10 cellular contexts compared by ENCODE assay signal in genomic region chr1:25773441-25774125, GRCh38. TPM values are rescaled to one million over a fixed set of nuclear protein-coding genes. Genes with fewer than 3 reads are reported as not detected.
DNase-seq lines count a peak whose midpoint lies in the region; ATAC-seq, FAIRE-seq and TF ChIP-seq lines count a peak whose summit lies in the region.
"Had no signal": no experiment of that assay in that cellular context is flagged by ENCODE, and none has a peak within 500 bp of the region (broad histone marks: within the 10 kb centered on the region; RNA-seq: fewer than 3 reads in every experiment).

No MANE protein-coding gene starts in this region.

- DNase-seq in Calu3: peak; percentile 82
- DNase-seq in T1000 (lab: John Stamatoyannopoulos, UW): peak; percentile 5
- DNase-seq in left lung: peak in 1 of 2 donors; percentile 60
- no peak for DNase-seq in brain microvascular endothelial cell
- no peak for DNase-seq in NCI-H2107 treated with DMSO at 0.1 percent for 48 hours (lab: John Stamatoyannopoulos, UW; ENCODE audit: unreplicated experiment)
- no peak for DNase-seq in GM12891 (ENCODE audit: insufficient read length, low spot score)
- DNase-seq: dermis blood vessel endothelial cell, DMS153 had no signal

- intact Hi-C loops in Calu3 (cut with micrococcal nuclease; ENCODE audit: unreplicated experiment) (no loop called here), left lung (cut with DNase I) (no loop called here)

- BruUV-seq in Calu3 (replicated peaks; lab: Mats Ljungman, UMichigan): no TSS peak

- CTCF ChIA-PET in Calu3 (lab: Charles Lee): no interaction called here

- H3K4me3 Mint-ChIP-seq in Calu3 (ENCODE audit: low read depth, unreplicated experiment): peak overlapping the region; percentile 37

- peaks cover 0 to 8% of the 10 kb centered on the region in 2 donors for H3K36me3 ChIP-seq in left lung
- no peaks in the 10 kb centered on the region for H3K36me3 ChIP-seq in brain microvascular endothelial cell (replicated peaks)

- H3K27me3 ChIP-seq in left lung: no peaks in the 10 kb centered on the region
- no peaks in the 10 kb centered on the region for H3K27me3 ChIP-seq in brain microvascular endothelial cell (replicated peaks)

- ATAC-seq in left lung (peak; percentile 93), HG03108 (IDR thresholded peaks at IDR 0.05; ENCODE audit: unreplicated experiment) (no peak)

- H3K4me1 ChIP-seq in left lung: peaks cover 6 to 8% of the 10 kb centered on the region in 2 donors

- H3K4me3 ChIP-seq in left lung (no peak overlapping the region), brain microvascular endothelial cell (ENCODE audit: low read depth, low read length) (no peak overlapping the region)

- H3K36me3 Mint-ChIP-seq in Calu3 (ENCODE audit: insufficient read depth, unreplicated experiment): peaks cover 7% of the 10 kb centered on the region

- TF ChIP-seq POLR2A in GM12891 (IDR thresholded peaks at IDR 0.05; ENCODE audit: low read depth, low read length): no peak

- in situ Hi-C loops in brain microvascular endothelial cell (cut with HindIII; ENCODE audit: low pct_ligation_motif_present, low sequenced_read_pairs): no loop called here

- peaks cover 33% of the 10 kb centered on the region for H3K4me1 Mint-ChIP-seq in Calu3 (ENCODE audit: low read depth, unreplicated experiment)

- FAIRE-seq in GM12891 (lab: Jason Lieb, UNC): no peak

- H3K27ac Mint-ChIP-seq in Calu3 (ENCODE audit: unreplicated experiment): no peak overlapping the region

- no peaks in the 10 kb centered on the region for H3K9me3 ChIP-seq in left lung

- H3K27me3 Mint-ChIP-seq in Calu3 (ENCODE audit: unreplicated experiment): peaks cover 41% of the 10 kb centered on the region

- H3K9me3 Mint-ChIP-seq in Calu3 (ENCODE audit: low read depth, unreplicated experiment): no peaks in the 10 kb centered on the region

- H3K27ac ChIP-seq in 22Rv1 (peak overlapping the region; percentile 100), left lung (no peak overlapping the region), brain microvascular endothelial cell (no peak overlapping the region)

- TF ChIP-seq CTCF in 22Rv1 (IDR thresholded peaks at IDR 0.05) (no peak), Calu3 (IDR thresholded peaks at IDR 0.05; ENCODE audit: unreplicated experiment) (no peak), left lung (IDR thresholded peaks at IDR 0.05) (no peak), brain microvascular endothelial cell (IDR thresholded peaks at IDR 0.05; ENCODE audit: low read depth, low read length, missing control alignments) (no peak)

TF ChIP-seq in GM12891, 5 proteins besides CTCF, POLR2A, EP300 and RAD21:
- TF ChIP-seq SPI1 (IDR thresholded peaks at IDR 0.05; ENCODE audit: low read depth, low read length) (no peak), POU2F2 (IDR thresholded peaks at IDR 0.05; ENCODE audit: low read depth, low read length) (no peak), PAX5 (IDR thresholded peaks at IDR 0.05; ENCODE audit: insufficient read depth, low read length, severe bottlenecking) (no peak)

RNA-seq across cellular contexts. Expression of gene SELENON, which starts 26.4 kb away (rescaled TPM):
- total RNA-seq in Calu3 (2022): 39.6 and 40.6 TPM in 2 replicates
- total RNA-seq in left lung: 10 to 100 TPM; 86.2 to 94.7 TPM
- 2.9 TPM for polyA plus RNA-seq in GM12891 (2012; ENCODE audit: low read depth, missing spikeins)

RNA-seq across cellular contexts. Expression of gene MTFR1L, which starts 46.2 kb away (rescaled TPM):
- total RNA-seq in Calu3 (2022): 21.3 and 23.2 TPM in 2 replicates
- total RNA-seq in left lung: 10 to 100 TPM; 44.5 to 45.0 TPM
- 31.3 TPM for polyA plus RNA-seq in GM12891 (2012; ENCODE audit: low read depth, missing spikeins)

Comparison
In these comparisons a context has a peak if more than half of its experiments do, and no peak if none do; other contexts are left out.
1. DNase-seq: peak in Calu3 (single experiment) and T1000 (single experiment); none in brain microvascular endothelial cell (single experiment), NCI-H2107 treated with DMSO at 0.1 percent for 48 hours (single experiment) and GM12891 (single experiment).